1 cellular context compared by ENCODE assay signal in genomic region chr14:36319899-36320209, GRCh38.
TF ChIP-seq lines count a peak whose summit lies in the region.

No MANE protein-coding gene starts in this region.

TF ChIP-seq in GM23338, 12 proteins besides CTCF, POLR2A, EP300 and RAD21 (continued from another document):
- no peak for TF ChIP-seq ZNF462 (CRISPR knock-in tag; IDR thresholded peaks at IDR 0.05)
